In genomic region chr9:92664394-92665152, GRCh38 we compare ENCODE assay signal across 9 cellular contexts. TPM values are rescaled to one million over a fixed set of nuclear protein-coding genes. Genes with fewer than 3 reads are reported as not detected.
A peak's percentile ranks its signal among the peaks of the same experiment; 100 is the strongest.
DNase-seq lines count a peak whose midpoint lies in the region; ATAC-seq and TF ChIP-seq lines count a peak whose summit lies in the region.
"Had no signal": no experiment of that assay in that cellular context is flagged by ENCODE, and none has a peak within 500 bp of the region (broad histone marks: within the 10 kb centered on the region; RNA-seq: fewer than 3 reads in every experiment).

No MANE protein-coding gene starts in this region.

- no peaks in the 10 kb centered on the region for H3K27me3 ChIP-seq in CD8-positive, alpha-beta T cell (ENCODE audit: insufficient read depth, low read length)
- H3K27me3 ChIP-seq in GM23338 (ENCODE audit: insufficient read depth), result no peaks in the 10 kb centered on the region

- H2AFZ ChIP-seq in GM23338, result no peak overlapping the region

- intact Hi-C loops in CD8-positive, alpha-beta T cell (cut with DNase I, micrococcal nuclease), result loop anchor here (5.0 to 10.0 kb wide), 2 partner anchors 903 to 1500 kb away; no protein-coding TSS in a partner anchor

- H3K27me3 Mint-ChIP-seq in CD8-positive, alpha-beta T cell (ENCODE audit: low read depth), result no peaks in the 10 kb centered on the region
- H3K27me3 Mint-ChIP-seq in GM23338 (ENCODE audit: insufficient read depth, low read depth, poor library complexity), result peaks cover 5% of the 10 kb centered on the region
- H3K27me3 Mint-ChIP-seq in activated T-cell treated with anti-CD3 and anti-CD28 coated beads, Interleukin-2, amount 50 U/mL, for 4 hours (ENCODE audit: low read depth), result no peaks in the 10 kb centered on the region

- CTCF ChIA-PET in CD8-positive, alpha-beta T cell (lab: Charles Lee), result interaction anchor here (0.8 to 1.1 kb wide), 2 partner anchors 42 to 318 kb away, joined by 3 read pairs; no protein-coding TSS in a partner anchor

- no peak for TF ChIP-seq CTCF in CD8-positive, alpha-beta T cell (IDR thresholded peaks at IDR 0.05)
- no peak for TF ChIP-seq CTCF in GM23338 (conservative IDR thresholded peaks at IDR 0.05; ENCODE audit: low read depth in 2 of 2)

- no peaks in the 10 kb centered on the region for H3K36me3 ChIP-seq in CD8-positive, alpha-beta T cell (ENCODE audit: insufficient read depth, low read length)
- H3K36me3 ChIP-seq in GM23338 (ENCODE audit: insufficient read depth), result no peaks in the 10 kb centered on the region

- H3K36me3 Mint-ChIP-seq in CD8-positive, alpha-beta T cell, result peaks cover 19% of the 10 kb centered on the region
- peaks cover 4% of the 10 kb centered on the region; the same call in 1 of the 3 replicates for H3K36me3 Mint-ChIP-seq in GM23338 (ENCODE audit: low read depth)
- H3K36me3 Mint-ChIP-seq in activated T-cell treated with anti-CD3 and anti-CD28 coated beads, Interleukin-2, amount 50 U/mL, for 4 hours (ENCODE audit: insufficient read depth), result peaks cover 8% of the 10 kb centered on the region

- peak overlapping the region; percentile 38 for H3K27ac ChIP-seq in CD8-positive, alpha-beta T cell (ENCODE audit: low read depth, low read length)
- peak overlapping the region; percentile 10; the same call in 1 of the 2 replicates for H3K27ac ChIP-seq in GM23338 (ENCODE audit: low read depth)

- H3K9me3 ChIP-seq in CD8-positive, alpha-beta T cell (ENCODE audit: low read length), result no peaks in the 10 kb centered on the region

- H3K4me3 Mint-ChIP-seq in CD8-positive, alpha-beta T cell, result peak overlapping the region; percentile 4
- H3K4me3 Mint-ChIP-seq in GM23338, result no peak overlapping the region; the same call in 2 of the 3 replicates
- no peak overlapping the region for H3K4me3 Mint-ChIP-seq in activated T-cell treated with anti-CD3 and anti-CD28 coated beads, Interleukin-2, amount 50 U/mL, for 4 hours

- peak; percentile 85 for ATAC-seq in CD8-positive, alpha-beta T cell
- ATAC-seq in GM23338, result peak; percentile 10; the same call in 1 of the 3 replicates
- peak; percentile 41 to 47 for ATAC-seq in activated T-cell treated with anti-CD3 and anti-CD28 coated beads, Interleukin-2, amount 50 U/mL, for 4 hours
- ATAC-seq: left colon had no signal

- H3F3A ChIP-seq in GM23338 (replicated peaks; ENCODE audit: low read depth), result no peaks in the 10 kb centered on the region

- H3K4me2 ChIP-seq in GM23338, result no peak overlapping the region

- H3K9me2 ChIP-seq in GM23338 (ENCODE audit: insufficient read depth), result no peaks in the 10 kb centered on the region

- DNase-seq in CD8-positive, alpha-beta T cell, result peak in 5 of 7 experiments; percentile 5 to 83 (median 47)
- no peak for DNase-seq in GM23338 (ENCODE audit: low spot score)
- DNase-seq in activated T-cell treated with anti-CD3 and anti-CD28 coated beads, Interleukin-2, amount 50 U/mL, for 4 hours, result no peak
- DNase-seq in midbrain (lab: John Stamatoyannopoulos, UW), result peak; percentile 54
- DNase-seq in DMS53 treated with DMSO at 0.1 percent for 48 hours (lab: John Stamatoyannopoulos, UW; ENCODE audit: unreplicated experiment), result no peak
- no peak for DNase-seq in DMS 273 (lab: John Stamatoyannopoulos, UW; ENCODE audit: unreplicated experiment)
- DNase-seq in cerebellar nuclear complex (lab: John Stamatoyannopoulos, UW), result no peak
- no peak for DNase-seq in occipital lobe (lab: John Stamatoyannopoulos, UW)
- DNase-seq: left colon had no signal

- H3K79me2 ChIP-seq in GM23338 (replicated peaks; ENCODE audit: insufficient read depth), result peaks cover 86% of the 10 kb centered on the region

- H3K4me1 ChIP-seq in CD8-positive, alpha-beta T cell (ENCODE audit: insufficient read depth, low read length), result peaks cover 30% of the 10 kb centered on the region
- H3K4me1 ChIP-seq in GM23338 (ENCODE audit: insufficient read depth), result peaks cover 16% of the 10 kb centered on the region; the same call in 1 of the 2 replicates

- POLR2A ChIA-PET in CD8-positive, alpha-beta T cell (lab: Charles Lee), result interaction anchor here (1.6 kb wide), 1 partner anchor 299 kb away, joined by 3 read pairs; no protein-coding TSS in a partner anchor

- peak overlapping the region; percentile 80 for H3K27ac Mint-ChIP-seq in CD8-positive, alpha-beta T cell
- H3K27ac Mint-ChIP-seq in GM23338, result peak overlapping the region; percentile 83

- no peaks in the 10 kb centered on the region for H3K9me3 Mint-ChIP-seq in CD8-positive, alpha-beta T cell
- no peaks in the 10 kb centered on the region for H3K9me3 Mint-ChIP-seq in GM23338
- no peaks in the 10 kb centered on the region for H3K9me3 Mint-ChIP-seq in activated T-cell treated with anti-CD3 and anti-CD28 coated beads, Interleukin-2, amount 50 U/mL, for 4 hours

- peaks cover 62% of the 10 kb centered on the region for H3K4me1 Mint-ChIP-seq in CD8-positive, alpha-beta T cell (ENCODE audit: low read depth)
- H3K4me1 Mint-ChIP-seq in GM23338, result peaks cover 41% of the 10 kb centered on the region
- H3K4me1 Mint-ChIP-seq in activated T-cell treated with anti-CD3 and anti-CD28 coated beads, Interleukin-2, amount 50 U/mL, for 4 hours (ENCODE audit: low read depth), result peaks cover 48% of the 10 kb centered on the region

- peaks cover 13% of the 10 kb centered on the region for H4K20me1 ChIP-seq in GM23338 (replicated peaks; ENCODE audit: insufficient read depth)

- no peak overlapping the region for H3K4me3 ChIP-seq in CD8-positive, alpha-beta T cell (ENCODE audit: low read depth, low read length)
- H3K4me3 ChIP-seq in GM23338, result no peak overlapping the region

TF ChIP-seq in GM23338, 12 proteins besides CTCF, POLR2A, EP300 and RAD21 (continues in another document):
- TF ChIP-seq ZNF114 (CRISPR knock-in tag; IDR thresholded peaks at IDR 0.05) (no peak), ZNF462 (CRISPR knock-in tag; IDR thresholded peaks at IDR 0.05) (no peak)

RNA-seq across cellular contexts. Expression of gene IPPK, which starts 5.4 kb away (rescaled TPM):
- 10 to 100 TPM; 12.2 to 12.8 TPM for total RNA-seq in CD8-positive, alpha-beta T cell
- total RNA-seq in GM23338 (2014; rRNA removed; shearing (Covaris generic)), result 11.8 and 17.5 TPM in 2 replicates
- polyA plus RNA-seq in GM23338 (2016; fragmentation: Nextera tagmentation; extraction: Ambion mirVana), result 6.0 and 6.5 TPM in 2 replicates
- 10 to 100 TPM; 12.8 to 14.6 (median 14.5) TPM for total RNA-seq in activated T-cell treated with anti-CD3 and anti-CD28 coated beads, Interleukin-2, amount 50 U/mL, for 4 hours
- total RNA-seq in occipital lobe, result 16.1 TPM

Comparison
In these comparisons a context has a peak if more than half of its experiments do, and no peak if none do; other contexts are left out.
1. ATAC-seq: peak in every context shown above with its lines; median percentile 85 in CD8-positive, alpha-beta T cell; 44 in activated T-cell treated with anti-CD3 and anti-CD28 coated beads, Interleukin-2, amount 50 U/mL, for 4 hours; 10 in GM23338.
2. DNase-seq: peak in CD8-positive, alpha-beta T cell (5 of 7) and midbrain (single experiment); none in GM23338 (single experiment), activated T-cell treated with anti-CD3 and anti-CD28 coated beads, Interleukin-2, amount 50 U/mL, for 4 hours (single experiment), DMS53 treated with DMSO at 0.1 percent for 48 hours (single experiment), DMS 273 (single experiment), cerebellar nuclear complex (0 of 2) and occipital lobe (single experiment).